ENCODE assay signal across 9 cellular contexts in genomic region chr2:163132850-163133249, GRCh38.
DNase-seq lines count a peak whose midpoint lies in the region; ATAC-seq, FAIRE-seq and TF ChIP-seq lines count a peak whose summit lies in the region.
"Had no signal": no experiment of that assay in that cellular context is flagged by ENCODE, and none has a peak within 500 bp of the region (broad histone marks: within the 10 kb centered on the region; RNA-seq: fewer than 3 reads in every experiment).

No MANE protein-coding gene starts in this region.

- CTCF ChIA-PET in RWPE1 (lab: Yijun Ruan, JAX): interaction anchor here (0.7 kb wide), 1 partner anchor 163 kb away, joined by 4 read pairs; no protein-coding TSS in a partner anchor

- H3K27ac Mint-ChIP-seq in stimulated activated naive CD8-positive, alpha-beta T cell treated with anti-CD3 and anti-CD28 coated beads, Interleukin-15, amount 100 ng/mL, for 72 hours: no peak overlapping the region

- H3K27ac ChIP-seq in RWPE1: no peak overlapping the region

- peaks cover 0 to 4% of the 10 kb centered on the region in 2 donors for H3K9me3 Mint-ChIP-seq in stimulated activated naive CD8-positive, alpha-beta T cell treated with anti-CD3 and anti-CD28 coated beads, Interleukin-15, amount 100 ng/mL, for 72 hours

- H3K27me3 Mint-ChIP-seq in stimulated activated naive CD8-positive, alpha-beta T cell treated with anti-CD3 and anti-CD28 coated beads, Interleukin-15, amount 100 ng/mL, for 72 hours: no peaks in the 10 kb centered on the region

- no peaks in the 10 kb centered on the region for H3K4me1 Mint-ChIP-seq in stimulated activated naive CD8-positive, alpha-beta T cell treated with anti-CD3 and anti-CD28 coated beads, Interleukin-15, amount 100 ng/mL, for 72 hours

- H3K4me3 Mint-ChIP-seq in stimulated activated naive CD8-positive, alpha-beta T cell treated with anti-CD3 and anti-CD28 coated beads, Interleukin-15, amount 100 ng/mL, for 72 hours: no peak overlapping the region

- ATAC-seq in GM18498 (IDR thresholded peaks at IDR 0.05; ENCODE audit: unreplicated experiment) (peak; percentile 56), HG03439 (IDR thresholded peaks at IDR 0.05; ENCODE audit: unreplicated experiment) (no peak)
- ATAC-seq in stimulated activated naive CD8-positive, alpha-beta T cell treated with anti-CD3 and anti-CD28 coated beads, Interleukin-15, amount 100 ng/mL, for 72 hours: no peak

- DNase-seq in Jurkat, Clone E6-1 (ENCODE audit: low read depth, low spot score): peak; percentile 6
- DNase-seq in RWPE1 (ENCODE audit: low spot score) (peak; percentile 5), AG08396 (ENCODE audit: low spot score) (no peak), NCI-H524 treated with DMSO at 0.1 percent for 48 hours (lab: John Stamatoyannopoulos, UW) (no peak)
- DNase-seq in stimulated activated naive CD8-positive, alpha-beta T cell treated with anti-CD3 and anti-CD28 coated beads, Interleukin-15, amount 100 ng/mL, for 72 hours: no peak

- peak; percentile 53 for TF ChIP-seq CTCF in RWPE1 (conservative IDR thresholded peaks at IDR 0.05; ENCODE audit: low read depth)

- no peak overlapping the region for H3K4me3 ChIP-seq in Jurkat, Clone E6-1 (ENCODE audit: low read length)
- H3K4me3 ChIP-seq: lung had no signal

- POLR2A ChIA-PET in RWPE1 (lab: Yijun Ruan, JAX; ENCODE audit: low non-redundant PET): no interaction called here

- peak; percentile 99 for FAIRE-seq in islet of Langerhans (lab: Jason Lieb, UNC)

Comparison
In these comparisons a context has a peak if more than half of its experiments do, and no peak if none do; other contexts are left out.
1. DNase-seq: peak in Jurkat, Clone E6-1 (single experiment) and RWPE1 (single experiment); none in AG08396 (single experiment), NCI-H524 treated with DMSO at 0.1 percent for 48 hours (single experiment) and stimulated activated naive CD8-positive, alpha-beta T cell treated with anti-CD3 and anti-CD28 coated beads, Interleukin-15, amount 100 ng/mL, for 72 hours (0 of 2).